ENCODE assay signal across 9 cellular contexts in the genomic region with DNA sequence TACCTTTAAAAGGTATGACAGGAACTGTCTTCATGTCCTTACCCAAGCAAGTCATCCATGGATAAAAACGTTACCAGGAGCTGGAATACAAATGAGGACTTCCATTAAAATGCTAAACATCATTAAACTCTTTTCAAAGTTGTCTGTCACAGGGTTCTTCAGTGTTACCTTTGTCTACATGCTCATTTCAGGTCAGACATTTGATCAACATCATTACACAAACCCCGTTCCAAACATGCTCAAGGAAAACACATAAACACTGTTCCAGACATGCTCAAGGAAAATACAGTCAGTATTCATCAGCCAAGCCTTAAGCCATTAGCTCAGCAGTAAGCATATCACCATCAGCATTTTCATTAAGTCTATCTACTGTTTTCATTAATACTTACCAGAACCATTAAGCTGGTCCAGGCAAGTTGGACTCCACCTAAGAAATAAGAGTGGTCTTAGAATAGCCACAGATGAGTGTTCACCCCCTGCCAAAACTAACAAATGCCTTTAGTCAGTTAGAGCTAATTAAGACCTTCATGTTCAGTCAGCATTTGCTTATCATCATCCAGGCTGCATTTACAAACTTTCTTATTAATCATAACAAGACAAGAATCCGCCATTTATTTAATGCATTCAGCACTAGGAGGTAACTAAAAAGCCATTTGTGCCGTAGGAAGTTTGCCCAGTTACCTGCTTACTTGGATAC. TPM values are rescaled to one million over a fixed set of nuclear protein-coding genes. Genes with fewer than 3 reads are reported as not detected.
DNase-seq lines count a peak whose midpoint lies in the region; ATAC-seq and TF ChIP-seq lines count a peak whose summit lies in the region.
"Had no signal": no experiment of that assay in that cellular context is flagged by ENCODE, and none has a peak within 500 bp of the region (broad histone marks: within the 10 kb centered on the region; RNA-seq: fewer than 3 reads in every experiment).

No MANE protein-coding gene starts in this region.

- POLR2A ChIA-PET in naive thymus-derived CD8-positive, alpha-beta T cell (lab: Charles Lee) = interaction anchor here (0.7 to 0.8 kb wide), 2 partner anchors 9 to 19 kb away, joined by 3 read pairs; no protein-coding TSS in a partner anchor

- in situ Hi-C loops in ACHN (cut with HindIII; ENCODE audit: low pct_ligation_motif_present, low pct_unique_long_range_greater_than_20kb, low sequenced_read_pairs) = no loop called here

- TF ChIP-seq CTCF in Calu3 (IDR thresholded peaks at IDR 0.05; ENCODE audit: unreplicated experiment) = no peak
- no peak for TF ChIP-seq CTCF in Loucy (conservative IDR thresholded peaks at IDR 0.05; ENCODE audit: low read length)
- TF ChIP-seq CTCF in GM20000 (IDR thresholded peaks at IDR 0.05; ENCODE audit: extremely low read depth, missing control alignments) = no peak

- peaks cover 8% of the 10 kb centered on the region for H3K27me3 ChIP-seq in Loucy (ENCODE audit: insufficient read depth, low read length, poor library complexity, severe bottlenecking)

- peaks cover 47% of the 10 kb centered on the region for H3K36me3 ChIP-seq in Loucy (ENCODE audit: insufficient read depth, low read length)

- H3K9ac ChIP-seq in Loucy (ENCODE audit: low read depth, low read length, poor library complexity, severe bottlenecking) = peak overlapping the region; percentile 92

- H3K36me3 Mint-ChIP-seq in Calu3 (ENCODE audit: insufficient read depth, unreplicated experiment) = peaks cover 85% of the 10 kb centered on the region
- H3K36me3 Mint-ChIP-seq in central memory CD8-positive, alpha-beta T cell (ENCODE audit: insufficient read depth) = peaks cover 56% of the 10 kb centered on the region
- peaks cover 7 to 61% (median 33%) of the 10 kb centered on the region in 3 donors for H3K36me3 Mint-ChIP-seq in naive thymus-derived CD8-positive, alpha-beta T cell

- peaks cover 19% of the 10 kb centered on the region for H3F3A ChIP-seq in Loucy (ENCODE audit: low read depth)

- H3K9me2 ChIP-seq in Loucy (replicated peaks; ENCODE audit: low read depth, low read length) = no peaks in the 10 kb centered on the region

- peak overlapping the region; percentile 100 for H3K27ac Mint-ChIP-seq in Calu3 (ENCODE audit: unreplicated experiment)
- H3K27ac Mint-ChIP-seq in central memory CD8-positive, alpha-beta T cell (ENCODE audit: low read depth) = peak overlapping the region; percentile 94
- peak overlapping the region; percentile 30 to 98 (median 96) for H3K27ac Mint-ChIP-seq in naive thymus-derived CD8-positive, alpha-beta T cell

- H3K9me3 ChIP-seq in Loucy (ENCODE audit: insufficient read depth, low read depth, low read length) = no peaks in the 10 kb centered on the region

- H3K4me3 Mint-ChIP-seq in Calu3 (ENCODE audit: low read depth, unreplicated experiment) = peak overlapping the region; percentile 81
- H3K4me3 Mint-ChIP-seq in central memory CD8-positive, alpha-beta T cell = peak overlapping the region; percentile 84
- peak overlapping the region; percentile 74 to 99 (median 96) for H3K4me3 Mint-ChIP-seq in naive thymus-derived CD8-positive, alpha-beta T cell

- H2AFZ ChIP-seq in Loucy (ENCODE audit: low read length) = no peak overlapping the region

- no peak for DNase-seq in Calu3
- DNase-seq in central memory CD8-positive, alpha-beta T cell (ENCODE audit: low spot score in 2 of 2) = no peak
- DNase-seq in naive thymus-derived CD8-positive, alpha-beta T cell = no peak
- DNase-seq in ACHN = no peak
- no peak for DNase-seq in GM20000 (ENCODE audit: low spot score)
- DNase-seq: foreskin melanocyte had no signal

- CTCF ChIA-PET in Calu3 (lab: Charles Lee) = no interaction called here

- BruUV-seq in Calu3 (replicated peaks; lab: Mats Ljungman, UMichigan) = no TSS peak

- no peaks in the 10 kb centered on the region for H3K9me3 Mint-ChIP-seq in Calu3 (ENCODE audit: low read depth, unreplicated experiment)
- no peaks in the 10 kb centered on the region for H3K9me3 Mint-ChIP-seq in central memory CD8-positive, alpha-beta T cell
- H3K9me3 Mint-ChIP-seq in naive thymus-derived CD8-positive, alpha-beta T cell = no peaks in the 10 kb centered on the region

- peaks cover 50% of the 10 kb centered on the region for H3K4me1 ChIP-seq in Loucy (ENCODE audit: insufficient read depth, low read length, poor library complexity, severe bottlenecking)

- intact Hi-C loops in Calu3 (cut with micrococcal nuclease; ENCODE audit: unreplicated experiment) = loop anchor here (5.0 kb wide), 2 partner anchors 157 to 207 kb away; a partner anchor contains a TSS

- H3K27me3 Mint-ChIP-seq in Calu3 (ENCODE audit: unreplicated experiment) = peaks cover 13% of the 10 kb centered on the region
- H3K27me3 Mint-ChIP-seq in central memory CD8-positive, alpha-beta T cell = no peaks in the 10 kb centered on the region
- no peaks in the 10 kb centered on the region for H3K27me3 Mint-ChIP-seq in naive thymus-derived CD8-positive, alpha-beta T cell

- peaks cover 51% of the 10 kb centered on the region for H4K20me1 ChIP-seq in Loucy (ENCODE audit: insufficient read depth, low read length, poor library complexity, severe bottlenecking)

- H3K4me1 Mint-ChIP-seq in Calu3 (ENCODE audit: low read depth, unreplicated experiment) = peaks cover 28% of the 10 kb centered on the region
- peaks cover 49% of the 10 kb centered on the region for H3K4me1 Mint-ChIP-seq in central memory CD8-positive, alpha-beta T cell
- H3K4me1 Mint-ChIP-seq in naive thymus-derived CD8-positive, alpha-beta T cell = peaks cover 26 to 66% (median 59%) of the 10 kb centered on the region in 4 donors

- ATAC-seq in central memory CD8-positive, alpha-beta T cell (replicated peaks; ENCODE audit: extremely low read depth, poor library complexity, severe bottlenecking) = no peak
- no peak for ATAC-seq in naive thymus-derived CD8-positive, alpha-beta T cell
- ATAC-seq in HG02852 (IDR thresholded peaks at IDR 0.05; ENCODE audit: unreplicated experiment) = no peak
- no peak for ATAC-seq in HG03565 (IDR thresholded peaks at IDR 0.05; ENCODE audit: unreplicated experiment)

- peaks cover 59% of the 10 kb centered on the region for H3K79me2 ChIP-seq in Loucy (ENCODE audit: insufficient read depth, low read length)

- H3K4me2 ChIP-seq in Loucy (ENCODE audit: low read depth, low read length, poor library complexity, severe bottlenecking) = peak overlapping the region; percentile 92

- H3K4me3 ChIP-seq in Loucy (ENCODE audit: low read length, poor library complexity, severe bottlenecking) = peak overlapping the region; percentile 92

RNA-seq across cellular contexts. Expression of a gene that starts 2.2 kb away (rescaled TPM):
- 345 and 367 TPM in 2 replicates for total RNA-seq in Calu3 (2022)
- 1,000 to 10,000 TPM; 1,055 to 1,075 TPM for total RNA-seq in naive thymus-derived CD8-positive, alpha-beta T cell
- polyA plus RNA-seq in naive thymus-derived CD8-positive, alpha-beta T cell = 100 to 1,000 TPM; 503 to 660 (median 547) TPM

RNA-seq across cellular contexts. Expression of a gene that starts 2.6 kb away (rescaled TPM):
- 10.9 and 11.7 TPM in 2 replicates for total RNA-seq in Calu3 (2022)
- 10 to 100 TPM; 27.9 to 28.8 TPM for total RNA-seq in naive thymus-derived CD8-positive, alpha-beta T cell
- polyA plus RNA-seq in naive thymus-derived CD8-positive, alpha-beta T cell = 1 to 10 TPM; 1.9 to 2.1 (median 1.9) TPM

RNA-seq across cellular contexts. Expression of a gene that starts 40.9 kb away (rescaled TPM):
- total RNA-seq in Calu3 (2022) = 30.3 and 31.2 TPM in 2 replicates
- 10 to 100 TPM; 14.2 to 16.6 TPM for total RNA-seq in naive thymus-derived CD8-positive, alpha-beta T cell
- 1 to 10 TPM; 4.4 to 9.2 (median 7.0) TPM for polyA plus RNA-seq in naive thymus-derived CD8-positive, alpha-beta T cell

RNA-seq across cellular contexts. Expression of a gene that starts 41.1 kb away (rescaled TPM):
- total RNA-seq in Calu3 (2022) = 48.4 and 56.3 TPM in 2 replicates
- total RNA-seq in naive thymus-derived CD8-positive, alpha-beta T cell = 10 to 100 TPM; 12.6 TPM
- polyA plus RNA-seq in naive thymus-derived CD8-positive, alpha-beta T cell = 10 to 100 TPM in 1 of 3 donors, 1 to 10 TPM in 2; 6.7 to 12.1 (median 7.3) TPM

RNA-seq across cellular contexts. Expression of a gene that starts 51.5 kb away (rescaled TPM):
- total RNA-seq in Calu3 (2022) = 0.59 TPM in 1 of 2 replicates, not detected in the other
- under 1 TPM in 1 of 2 experiments, not detected in 1; 0.44 TPM for total RNA-seq in naive thymus-derived CD8-positive, alpha-beta T cell
- polyA plus RNA-seq in naive thymus-derived CD8-positive, alpha-beta T cell = under 1 TPM in 1 of 3 donors, not detected in 2; 0.80 TPM
